In genomic region chr5:126589536-126590297, GRCh38 we compare ENCODE assay signal across 24 cellular contexts.
"Had no signal": no experiment of that assay in that cellular context is flagged by ENCODE, and none has a peak within 500 bp of the region (broad histone marks: within the 10 kb centered on the region; RNA-seq: fewer than 3 reads in every experiment).

No MANE protein-coding gene starts in this region.

- H3K4me3 ChIP-seq: heart left ventricle, left ventricle myocardium inferior, lung, mucosa of descending colon, pancreas, prostate gland, sigmoid colon, spleen, tibial nerve, upper lobe of right lung had no signal

- H3K27ac ChIP-seq: heart left ventricle, left ventricle myocardium inferior, pancreas, prostate gland, sigmoid colon, spleen, tibial nerve, upper lobe of right lung had no signal

- DNase-seq: hypothalamus; islet precursor cell; left ventricle myocardium inferior; midbrain; mucosa of descending colon; naive thymus-derived CD4-positive, alpha-beta T cell; nucleus accumbens; pancreas; posterior cingulate gyrus; retina; sigmoid colon; small intestine; spleen; stimulated activated CD4-positive, alpha-beta T cell treated with anti-CD3 and anti-CD28 coated beads, Interleukin-4, amount 100 ng/mL, for 24 hours; stimulated activated naive CD4-positive, alpha-beta T cell; substantia nigra; upper lobe of right lung had no signal

- H3K4me1 ChIP-seq: prostate gland had no signal

- H3K27me3 ChIP-seq: heart left ventricle, pancreas, sigmoid colon, tibial nerve, upper lobe of right lung had no signal

- H3K36me3 ChIP-seq: pancreas, prostate gland had no signal

- H3K27ac Mint-ChIP-seq: naive thymus-derived CD4-positive, alpha-beta T cell; natural killer cell treated with Interleukin-12 subunit alpha and Interleukin-12 subunit beta and Interleukin-15 and Interleukin-18, amount 100 ng/mL, for 72 hours; stimulated activated effector memory CD8-positive, alpha-beta T cell treated with anti-CD3 and anti-CD28 coated beads, Interleukin-12 subunit alpha, Interleukin-12 subunit beta, amount 100 ng/mL, for 72 hours; stimulated activated naive CD8-positive, alpha-beta T cell treated with anti-CD3 and anti-CD28 coated beads, Interleukin-15, Interleukin-2, amounts not matched to agents 100 ng/mL and 50 ng/mL, for 24 hours had no signal

- H3K4me3 Mint-ChIP-seq: naive thymus-derived CD4-positive, alpha-beta T cell; natural killer cell treated with Interleukin-12 subunit alpha and Interleukin-12 subunit beta and Interleukin-15 and Interleukin-18, amount 100 ng/mL, for 72 hours; stimulated activated effector memory CD8-positive, alpha-beta T cell treated with anti-CD3 and anti-CD28 coated beads, Interleukin-12 subunit alpha, Interleukin-12 subunit beta, amount 100 ng/mL, for 72 hours; stimulated activated naive CD8-positive, alpha-beta T cell treated with anti-CD3 and anti-CD28 coated beads, Interleukin-15, Interleukin-2, amounts not matched to agents 100 ng/mL and 50 ng/mL, for 24 hours had no signal

- H3K9me3 Mint-ChIP-seq: naive thymus-derived CD4-positive, alpha-beta T cell; natural killer cell treated with Interleukin-12 subunit alpha and Interleukin-12 subunit beta and Interleukin-15 and Interleukin-18, amount 100 ng/mL, for 72 hours; stimulated activated effector memory CD8-positive, alpha-beta T cell treated with anti-CD3 and anti-CD28 coated beads, Interleukin-12 subunit alpha, Interleukin-12 subunit beta, amount 100 ng/mL, for 72 hours; stimulated activated naive CD8-positive, alpha-beta T cell treated with anti-CD3 and anti-CD28 coated beads, Interleukin-15, Interleukin-2, amounts not matched to agents 100 ng/mL and 50 ng/mL, for 24 hours had no signal

- H3K36me3 Mint-ChIP-seq: stimulated activated effector memory CD8-positive, alpha-beta T cell treated with anti-CD3 and anti-CD28 coated beads, Interleukin-12 subunit alpha, Interleukin-12 subunit beta, amount 100 ng/mL, for 72 hours had no signal

- H3K9me3 ChIP-seq: heart left ventricle, left ventricle myocardium inferior, mucosa of descending colon, pancreas, prostate gland, sigmoid colon, spleen, tibial nerve, upper lobe of right lung had no signal
